In genomic region chr4:6444587-6444986, GRCh38 we compare ENCODE assay signal across 1 cellular context.
TF ChIP-seq lines count a peak whose summit lies in the region.

No MANE protein-coding gene starts in this region.

TF ChIP-seq in IMR-90, 13 proteins besides CTCF, POLR2A, EP300 and RAD21:
- TF ChIP-seq BHLHE40 (IDR thresholded peaks at IDR 0.05; ENCODE audit: low read depth, low read length) (no peak), CEBPB (IDR thresholded peaks at IDR 0.05; ENCODE audit: low read depth, low read length) (no peak), USF2 (IDR thresholded peaks at IDR 0.05; ENCODE audit: low read depth, low read length) (no peak), RCOR1 (IDR thresholded peaks at IDR 0.05; ENCODE audit: insufficient replicate concordance, low read length) (no peak), MAFK (IDR thresholded peaks at IDR 0.05; ENCODE audit: low read depth, low read length) (no peak), FOS (IDR thresholded peaks at IDR 0.05; ENCODE audit: low read depth, low read length) (no peak), RFX5 (IDR thresholded peaks at IDR 0.05; ENCODE audit: low read depth, low read length) (no peak), NFE2L2 (IDR thresholded peaks at IDR 0.05; ENCODE audit: low read depth, low read length) (no peak), MXI1 (IDR thresholded peaks at IDR 0.05; ENCODE audit: borderline replicate concordance, low read depth, low read length) (no peak), MAZ (IDR thresholded peaks at IDR 0.05; ENCODE audit: borderline replicate concordance, low read depth, low read length) (no peak), SMC3 (IDR thresholded peaks at IDR 0.05; ENCODE audit: low read depth, low read length) (no peak), CHD1 (IDR thresholded peaks at IDR 0.05; ENCODE audit: low read depth, low read length) (no peak)
- TF ChIP-seq, protein P1, sequence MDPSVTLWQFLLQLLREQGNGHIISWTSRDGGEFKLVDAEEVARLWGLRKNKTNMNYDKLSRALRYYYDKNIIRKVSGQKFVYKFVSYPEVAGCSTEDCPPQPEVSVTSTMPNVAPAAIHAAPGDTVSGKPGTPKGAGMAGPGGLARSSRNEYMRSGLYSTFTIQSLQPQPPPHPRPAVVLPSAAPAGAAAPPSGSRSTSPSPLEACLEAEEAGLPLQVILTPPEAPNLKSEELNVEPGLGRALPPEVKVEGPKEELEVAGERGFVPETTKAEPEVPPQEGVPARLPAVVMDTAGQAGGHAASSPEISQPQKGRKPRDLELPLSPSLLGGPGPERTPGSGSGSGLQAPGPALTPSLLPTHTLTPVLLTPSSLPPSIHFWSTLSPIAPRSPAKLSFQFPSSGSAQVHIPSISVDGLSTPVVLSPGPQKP (IDR thresholded peaks at IDR 0.05; ENCODE audit: borderline replicate concordance, low read depth, low read length) = no peak
TF ChIP-seq in IMR-90: peak in this region for 0.
